Comparison of ENCODE assay signal across 8 cellular contexts in genomic region chr6:31366693-31367470, GRCh38. TPM values are rescaled to one million over a fixed set of nuclear protein-coding genes. Genes with fewer than 3 reads are reported as not detected.
A peak's percentile ranks its signal among the peaks of the same experiment; 100 is the strongest.
DNase-seq lines count a peak whose midpoint lies in the region; ATAC-seq and TF ChIP-seq lines count a peak whose summit lies in the region.

No MANE protein-coding gene starts in this region.

- H3K4ac ChIP-seq in H9 (ENCODE audit: low read depth, low read length) = no peak overlapping the region

- no peaks in the 10 kb centered on the region for H3K9me3 ChIP-seq in H9 (ENCODE audit: control insufficient read depth, low read depth, low read length)
- no peaks in the 10 kb centered on the region for H3K9me3 ChIP-seq in T-helper 17 cell (ENCODE audit: control insufficient read depth, low read length, poor library complexity, severe bottlenecking)

- no peaks in the 10 kb centered on the region for H3K79me2 ChIP-seq in H9 (ENCODE audit: insufficient read depth, low read length)

- peak overlapping the region; percentile 40 to 52; a peak in 4 of 5 replicates for H3K4me3 Mint-ChIP-seq in H9
- peak overlapping the region; percentile 84 for H3K4me3 Mint-ChIP-seq in T-helper 17 cell

- H3K4me2 ChIP-seq in H9 (ENCODE audit: insufficient read depth, insufficient read length, low read length) = peak overlapping the region; percentile 36

- no peak overlapping the region for H3K23ac ChIP-seq in H9 (ENCODE audit: insufficient read length, low read depth, low read length)

- H3K9ac ChIP-seq in H9 (ENCODE audit: extremely low read depth, insufficient read length, low read length) = no peak overlapping the region

- no peaks in the 10 kb centered on the region for H4K20me1 ChIP-seq in H9 (ENCODE audit: control insufficient read depth, insufficient read depth, insufficient read length)

- H3K14ac ChIP-seq in H9 (ENCODE audit: insufficient read depth, low read length) = no peak overlapping the region

- H3K27ac ChIP-seq in H9 (ENCODE audit: insufficient read length, low read depth, low read length) (no peak overlapping the region), angular gyrus (ENCODE audit: low read depth, low read length) (peak overlapping the region; percentile 73)

- no peak overlapping the region for H2BK120ac ChIP-seq in H9 (ENCODE audit: low read depth, low read length, poor library complexity, severe bottlenecking)

- H3K4me1 Mint-ChIP-seq in H9 (peaks cover 6 to 10% of the 10 kb centered on the region in 2 experiments), T-helper 17 cell (peaks cover 10% of the 10 kb centered on the region)

- H3K4me1 ChIP-seq in H9 (ENCODE audit: insufficient read depth, low read length) = no peaks in the 10 kb centered on the region

- no peak overlapping the region for H2AK5ac ChIP-seq in H9 (ENCODE audit: insufficient read length, low read length)

- H2BK15ac ChIP-seq in H9 (ENCODE audit: low read depth, low read length) = no peak overlapping the region

- peak; percentile 86 for DNase-seq in DMS53 treated with DMSO at 0.1 percent for 48 hours (lab: John Stamatoyannopoulos, UW; ENCODE audit: unreplicated experiment)
- peak; percentile 95 for DNase-seq in H9
- peak; percentile 69 for DNase-seq in NCI-H1105 treated with DMSO at 0.1 percent for 48 hours (lab: John Stamatoyannopoulos, UW)
- peak; percentile 76 to 82 (median 81) for DNase-seq in T-helper 17 cell
- peak; percentile 83 for DNase-seq in hepatic stellate cell (ENCODE audit: low spot score)
- DNase-seq in retina = peak; percentile 93

- H3K27ac Mint-ChIP-seq in H9 (no peak overlapping the region), T-helper 17 cell (peak overlapping the region; percentile 83)

- no peaks in the 10 kb centered on the region for H3K27me3 ChIP-seq in H9 (ENCODE audit: insufficient read depth, low read length)

- H3K9me3 Mint-ChIP-seq in H9 = peaks cover under 1 to 3% of the 10 kb centered on the region in 2 experiments; a peak in 3 of 5 replicates

- no peak overlapping the region for H2BK5ac ChIP-seq in H9 (ENCODE audit: insufficient read length, low read length)

- H3K36me3 Mint-ChIP-seq in H9 (ENCODE audit: insufficient read depth in 1 of 3, low read depth in 3 of 3) (peaks cover 0 to 1% (median 0%) of the 10 kb centered on the region in 3 experiments; a peak in 2 of 7 replicates), T-helper 17 cell (ENCODE audit: low read depth) (no peaks in the 10 kb centered on the region)

- no peak overlapping the region for H4K91ac ChIP-seq in H9 (ENCODE audit: insufficient read length, low read depth, low read length)

- H3K23me2 ChIP-seq in H9 (ENCODE audit: insufficient read length, low read depth, low read length, poor library complexity, severe bottlenecking) = peaks cover 3% of the 10 kb centered on the region

- peak; percentile 96 for TF ChIP-seq CTCF in H9 (conservative IDR thresholded peaks at IDR 0.05)

- no peak overlapping the region for H4K5ac ChIP-seq in H9 (ENCODE audit: insufficient read length, low read depth, low read length)

- no peak overlapping the region for H3T11ph ChIP-seq in H9 (ENCODE audit: low read length)

- no CpG with 5 or more reads among the region's 30 CpGs for WGBS in H9 (ENCODE audit: extremely low coverage, insufficient read length, low lambda C conversion rate)

- H3K27me3 Mint-ChIP-seq in H9 (ENCODE audit: low read depth) = peaks cover 81% of the 10 kb centered on the region
- peaks cover 24% of the 10 kb centered on the region for H3K27me3 Mint-ChIP-seq in T-helper 17 cell

- ATAC-seq in T-helper 17 cell (peak; percentile 99), GM21381 (IDR thresholded peaks at IDR 0.05; ENCODE audit: unreplicated experiment) (no peak)

- no peak overlapping the region for H2BK20ac ChIP-seq in H9 (ENCODE audit: low read depth, low read length, poor library complexity, severe bottlenecking)

- H3K79me1 ChIP-seq in H9 (ENCODE audit: insufficient read depth, low read depth, low read length, poor library complexity, severe bottlenecking) = no peaks in the 10 kb centered on the region

- H3K56ac ChIP-seq in H9 (ENCODE audit: insufficient read length, low read depth, low read length) = no peak overlapping the region

- H2AFZ ChIP-seq in H9 (ENCODE audit: low read length) = no peak overlapping the region

- no peak overlapping the region for H2BK12ac ChIP-seq in H9 (ENCODE audit: insufficient read length, low read depth, low read length)

- H3K18ac ChIP-seq in H9 (ENCODE audit: insufficient read length, low read depth, low read length) = no peak overlapping the region

- no peak overlapping the region for H4K8ac ChIP-seq in H9 (replicated peaks; ENCODE audit: insufficient read length, low read depth, low read length)

RNA-seq across cellular contexts. Expression of gene HLA-B, which starts 9.9 kb away (rescaled TPM):
- total RNA-seq in H9 (2021) (68.6 and 70.7 TPM in 2 replicates), T-helper 17 cell (1,000 to 10,000 TPM; 7,013 to 7,159 TPM)

RNA-seq across cellular contexts. Expression of gene MICA, which starts 36.5 kb away (rescaled TPM):
- total RNA-seq in H9 (2021) = 8.5 and 8.8 TPM in 2 replicates
- total RNA-seq in T-helper 17 cell = 10 to 100 TPM; 11.2 to 11.5 TPM

Comparison
In these comparisons a context has a peak if more than half of its experiments do, and no peak if none do; other contexts are left out.
1. RNA of gene HLA-B, which starts 9.9 kb away (total RNA-seq): 7,013 to 7,159 TPM in T-helper 17 cell; 68.6 to 70.7 TPM in H9; every median in the first group is over 10 times any median in the second.
2. Peak in every context shown above with its lines, with median percentiles within 50 percentile points of each other: DNase-seq.